ENCODE assay signal across 24 cellular contexts in genomic region chr2:223736488-223736887, GRCh38.
"Had no signal": no experiment of that assay in that cellular context is flagged by ENCODE, and none has a peak within 500 bp of the region (broad histone marks: within the 10 kb centered on the region; RNA-seq: fewer than 3 reads in every experiment).

No MANE protein-coding gene starts in this region.

- H3K36me3 ChIP-seq: cardiac muscle cell, colonic mucosa, heart left ventricle, left lung, lower lobe of right lung, right atrium auricular region, spleen, transverse colon had no signal

- H3K79me2 ChIP-seq: parathyroid adenoma had no signal

- DNase-seq: activated CD4-positive, alpha-beta T cell treated with anti-CD3 and anti-CD28 coated beads for 4 hours; activated CD4-positive, alpha-beta T cell treated with anti-CD3 and anti-CD28 coated beads, Interleukin-2, amount 50 U/mL, for 4 hours; activated effector memory CD4-positive, alpha-beta T cell treated with Interleukin-2 at 50 U/mL for 16 hours; activated naive CD4-positive, alpha-beta T cell treated with Interleukin-2 at 50 U/mL for 16 hours; activated T-cell treated with anti-CD3 and anti-CD28 coated beads for 4 hours; anterior cingulate cortex; body of pancreas; cerebellar nuclear complex; colonic mucosa; effector memory CD4-positive, alpha-beta T cell; erythroblast; heart left ventricle; left lung; lower lobe of right lung; nephron progenitor cell; psoas muscle; spleen; stimulated activated naive CD4-positive, alpha-beta T cell treated with Interleukin-2 at 50 U/mL for 16 hours; T-helper 9 cell; transverse colon had no signal

- H3K27me3 ChIP-seq: body of pancreas, cardiac muscle cell, colonic mucosa, heart left ventricle, left lung, right atrium auricular region, spleen, transverse colon had no signal

- ATAC-seq: body of pancreas, left lung, lower lobe of right lung, psoas muscle had no signal

- H3K9me3 ChIP-seq: body of pancreas, colonic mucosa, left lung, lower lobe of right lung, psoas muscle, transverse colon had no signal

- H3K4me3 ChIP-seq: body of pancreas, cardiac muscle cell, colonic mucosa, heart left ventricle, left lung, lower lobe of right lung, psoas muscle, right atrium auricular region, spleen, transverse colon had no signal

- H2AFZ ChIP-seq: parathyroid adenoma had no signal

- H3K27ac ChIP-seq: body of pancreas, cardiac muscle cell, colonic mucosa, heart left ventricle, left lung, lower lobe of right lung, parathyroid adenoma, psoas muscle, right atrium auricular region, spleen, transverse colon, VCaP had no signal

- H3K9ac ChIP-seq: parathyroid adenoma had no signal

- H3K4me1 ChIP-seq: body of pancreas, colonic mucosa, left lung, lower lobe of right lung, parathyroid adenoma, psoas muscle, spleen, transverse colon had no signal
